In the genomic region with DNA sequence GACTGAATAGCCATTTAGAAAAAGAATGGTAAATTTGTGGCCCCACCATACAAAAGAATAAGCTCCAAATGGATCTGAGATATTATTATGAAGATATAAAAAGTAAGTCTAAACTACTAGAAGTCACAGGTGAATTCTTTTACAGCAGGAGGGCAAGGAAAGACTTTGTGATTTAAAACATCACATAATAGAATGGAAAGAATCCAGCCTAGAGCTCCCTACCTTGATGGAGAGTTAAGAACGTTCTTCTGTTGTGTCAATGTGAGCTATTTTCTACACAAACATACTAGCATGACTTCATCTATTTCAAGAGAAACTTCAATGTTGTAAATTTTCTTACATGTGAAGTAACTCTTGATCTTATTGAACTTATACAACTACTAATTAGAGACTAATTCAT, we compare ENCODE assay signal across 9 cellular contexts.
"Had no signal": no experiment of that assay in that cellular context is flagged by ENCODE, and none has a peak within 500 bp of the region (broad histone marks: within the 10 kb centered on the region; RNA-seq: fewer than 3 reads in every experiment).

No MANE protein-coding gene starts in this region.

- DNase-seq: GOT3, HFFc6, KBM-7 had no signal

- H3K9me3 ChIP-seq: HAP-1 had no signal

- H3K9ac ChIP-seq: KMS-11 had no signal

- H3K36me3 ChIP-seq: HAP-1 had no signal

- H3K4me2 ChIP-seq: KMS-11 had no signal

- H3K4me1 ChIP-seq: HAP-1 had no signal

- FAIRE-seq: H54, HepG2 had no signal

- H3K27ac ChIP-seq: HL-60, KMS-11 had no signal

- ATAC-seq: HCT116, HepG2 had no signal

- H3K4me3 ChIP-seq: HAP-1 had no signal
